ENCODE assay signal across 8 cellular contexts in the genomic region with DNA sequence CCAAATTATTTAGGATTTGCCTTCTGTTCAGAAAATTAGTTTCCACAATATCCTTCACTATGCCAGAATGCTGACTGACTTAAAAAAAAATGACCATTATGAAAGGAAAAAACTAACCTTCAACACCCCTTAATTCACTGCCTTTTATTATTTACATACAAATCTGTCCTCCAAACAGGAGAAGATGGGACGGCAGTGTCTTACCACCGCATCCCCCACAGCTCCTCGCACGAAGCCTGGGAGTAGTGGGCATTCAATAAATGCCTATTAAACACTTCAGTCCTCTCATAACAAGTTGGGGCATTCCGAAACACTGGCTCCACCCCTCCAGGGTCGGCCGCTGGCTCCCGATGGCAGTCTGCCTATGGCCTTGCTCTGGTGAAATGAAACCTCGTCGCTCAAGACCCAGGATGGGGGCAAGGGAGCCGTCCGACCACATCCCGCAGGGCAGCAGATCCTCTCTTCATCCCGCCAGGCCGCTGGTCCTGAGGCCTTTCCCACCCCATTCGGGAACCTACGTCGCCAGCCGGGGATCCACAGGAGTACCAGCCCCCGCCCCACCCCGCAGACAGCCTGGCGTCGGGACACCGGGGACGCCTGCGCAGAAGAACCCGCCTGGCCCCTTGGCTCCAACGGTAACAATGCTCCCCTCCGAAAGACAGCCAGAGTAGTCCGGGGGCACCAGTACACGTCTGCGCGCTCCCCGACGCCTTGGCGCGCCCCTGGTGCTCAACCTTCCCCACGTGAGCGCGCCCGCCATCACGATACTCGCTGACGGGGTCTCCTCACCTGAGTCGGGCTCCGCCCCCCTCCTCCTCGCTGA. TPM values are rescaled to one million over a fixed set of nuclear protein-coding genes. Genes with fewer than 3 reads are reported as not detected.
DNase-seq lines count a peak whose midpoint lies in the region; ATAC-seq and TF ChIP-seq lines count a peak whose summit lies in the region.

No MANE protein-coding gene starts in this region.

- H3K36me3 Mint-ChIP-seq in MCF 10A (ENCODE audit: insufficient read depth, unreplicated experiment): peaks cover 12% of the 10 kb centered on the region

- H3K27me3 ChIP-seq in KMS-11 (ENCODE audit: insufficient read depth, low read depth): no peaks in the 10 kb centered on the region

- intact Hi-C loops in MCF 10A (cut with micrococcal nuclease): loop anchor here (5.0 kb wide), 1 partner anchor 42 kb away; a partner anchor contains a TSS

- H3K9ac ChIP-seq in KMS-11: peak overlapping the region; percentile 88

- H3K27ac Mint-ChIP-seq in MCF 10A (ENCODE audit: low read depth, unreplicated experiment): peak overlapping the region; percentile 95

- H3K4me2 ChIP-seq in KMS-11: peak overlapping the region; percentile 72

- peaks cover 15% of the 10 kb centered on the region for H3K4me1 ChIP-seq in KMS-11 (ENCODE audit: low read depth, poor library complexity, severe bottlenecking)

- H3K4me1 Mint-ChIP-seq in MCF 10A (ENCODE audit: insufficient read depth, unreplicated experiment): peaks cover 22% of the 10 kb centered on the region

- TF ChIP-seq POLR2A in GM10847 (IDR thresholded peaks at IDR 0.05; ENCODE audit: extremely low read depth, insufficient read length): peak; percentile 32

- H3K27ac ChIP-seq in KMS-11: peak overlapping the region; percentile 93

- peaks cover 41% of the 10 kb centered on the region; the same call in 1 of the 2 replicates for H3K79me2 ChIP-seq in KMS-11 (ENCODE audit: insufficient read depth, low read depth)

- peak; percentile 11 for ATAC-seq in GM21786 (IDR thresholded peaks at IDR 0.05; ENCODE audit: unreplicated experiment)

- TF ChIP-seq CTCF in KMS-11 (conservative IDR thresholded peaks at IDR 0.05; ENCODE audit: low read depth, low read length) (no peak), MCF 10A (IDR thresholded peaks at IDR 0.05; ENCODE audit: unreplicated experiment) (no peak)

- H3K36me3 ChIP-seq in KMS-11 (ENCODE audit: insufficient read depth): no peaks in the 10 kb centered on the region

- H3K9me3 Mint-ChIP-seq in MCF 10A (ENCODE audit: unreplicated experiment): no peaks in the 10 kb centered on the region

- POLR2A ChIA-PET in MCF 10A (lab: Yijun Ruan, JAX): interaction anchor here (0.6 to 5.5 kb wide), 35 partner anchors 8 to 1068 kb away, joined by 3 to 75 read pairs (median 5); a partner anchor contains a TSS

- DNase-seq in T-helper 22 cell (ENCODE audit: low read depth) (peak; percentile 84), MCF 10A (ENCODE audit: unreplicated experiment) (peak; percentile 71), iPS-NIHi11 (ENCODE audit: low spot score) (peak; percentile 88), smooth muscle cell of the brain vasculature (ENCODE audit: low read depth, low spot score) (peak; percentile 21), HuH-7 (ENCODE audit: low spot score) (no peak)

- CTCF ChIA-PET in MCF 10A (lab: Yijun Ruan, JAX): interaction anchor here (0.9 to 1.2 kb wide), 3 partner anchors 22 to 54 kb away, joined by 3 to 4 read pairs (median 4); no protein-coding TSS in a partner anchor

- H3K27me3 Mint-ChIP-seq in MCF 10A (ENCODE audit: insufficient read depth, unreplicated experiment): no peaks in the 10 kb centered on the region

- H3K4me3 ChIP-seq in KMS-11 (IDR thresholded peaks at IDR 0.05; ENCODE audit: insufficient read depth, low read depth, low read length): peak overlapping the region; percentile 47

- H2AFZ ChIP-seq in KMS-11 (ENCODE audit: low read depth): peak overlapping the region; percentile 81

- no peaks in the 10 kb centered on the region for H4K20me1 ChIP-seq in KMS-11 (ENCODE audit: insufficient read depth)

- H3K4me3 Mint-ChIP-seq in MCF 10A (ENCODE audit: unreplicated experiment): peak overlapping the region; percentile 92

- BruUV-seq in MCF 10A (replicated peaks; lab: Mats Ljungman, UMichigan): TSS peak; percentile 56

RNA-seq across cellular contexts. Expression of a gene that starts 0.6 kb away (rescaled TPM):
- 8.9 and 9.0 TPM in 2 replicates for total RNA-seq in MCF 10A (2022)

RNA-seq across cellular contexts. Expression of a gene that starts 21.1 kb away (rescaled TPM):
- total RNA-seq in MCF 10A (2022): 29.7 and 50.3 TPM in 2 replicates

RNA-seq across cellular contexts. Expression of a gene that starts 42.1 kb away (rescaled TPM):
- total RNA-seq in MCF 10A (2022): 114 and 121 TPM in 2 replicates
